ENCODE assay signal across 1 cellular context in the genomic region with DNA sequence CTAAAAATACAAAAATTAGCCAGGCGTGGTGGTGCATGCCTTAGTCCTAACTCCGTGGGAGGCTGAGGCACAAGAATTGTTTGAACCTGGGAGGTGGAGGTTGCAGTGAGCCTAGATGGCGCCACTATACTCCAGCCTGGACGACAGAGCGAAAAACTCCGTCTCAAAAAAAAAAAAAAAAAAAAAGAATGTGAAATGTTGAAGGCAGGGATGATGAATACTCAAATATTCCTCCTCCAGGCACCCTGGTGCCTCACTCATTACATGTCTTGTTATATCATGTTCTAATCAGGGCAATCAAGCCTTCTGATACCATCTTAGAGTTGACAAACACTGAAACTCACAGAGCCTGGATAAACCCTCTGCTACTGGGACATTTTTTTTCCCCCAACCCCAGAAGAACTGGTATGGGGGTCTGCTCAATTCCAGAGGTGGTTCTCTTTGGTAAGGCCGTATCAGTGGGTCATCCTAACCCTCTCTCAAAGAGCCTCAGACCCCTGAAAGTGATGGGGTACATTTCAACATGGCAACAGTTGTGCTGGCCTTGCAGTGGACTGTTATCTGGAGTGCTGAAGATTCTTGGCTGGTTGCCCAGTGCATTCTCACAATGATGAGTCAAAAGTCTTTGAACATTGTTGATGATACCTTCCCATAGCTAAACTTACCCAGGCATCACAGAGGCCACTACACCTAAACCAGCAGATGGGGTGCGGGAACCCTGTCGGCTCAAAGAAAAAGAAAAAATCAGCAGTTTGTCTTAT.
TF ChIP-seq lines count a peak whose summit lies in the region.

No MANE protein-coding gene starts in this region.

TF ChIP-seq in HEK293, 187 proteins besides CTCF, POLR2A, EP300 and RAD21 (continued from another document):
- TF ChIP-seq, protein P1, sequence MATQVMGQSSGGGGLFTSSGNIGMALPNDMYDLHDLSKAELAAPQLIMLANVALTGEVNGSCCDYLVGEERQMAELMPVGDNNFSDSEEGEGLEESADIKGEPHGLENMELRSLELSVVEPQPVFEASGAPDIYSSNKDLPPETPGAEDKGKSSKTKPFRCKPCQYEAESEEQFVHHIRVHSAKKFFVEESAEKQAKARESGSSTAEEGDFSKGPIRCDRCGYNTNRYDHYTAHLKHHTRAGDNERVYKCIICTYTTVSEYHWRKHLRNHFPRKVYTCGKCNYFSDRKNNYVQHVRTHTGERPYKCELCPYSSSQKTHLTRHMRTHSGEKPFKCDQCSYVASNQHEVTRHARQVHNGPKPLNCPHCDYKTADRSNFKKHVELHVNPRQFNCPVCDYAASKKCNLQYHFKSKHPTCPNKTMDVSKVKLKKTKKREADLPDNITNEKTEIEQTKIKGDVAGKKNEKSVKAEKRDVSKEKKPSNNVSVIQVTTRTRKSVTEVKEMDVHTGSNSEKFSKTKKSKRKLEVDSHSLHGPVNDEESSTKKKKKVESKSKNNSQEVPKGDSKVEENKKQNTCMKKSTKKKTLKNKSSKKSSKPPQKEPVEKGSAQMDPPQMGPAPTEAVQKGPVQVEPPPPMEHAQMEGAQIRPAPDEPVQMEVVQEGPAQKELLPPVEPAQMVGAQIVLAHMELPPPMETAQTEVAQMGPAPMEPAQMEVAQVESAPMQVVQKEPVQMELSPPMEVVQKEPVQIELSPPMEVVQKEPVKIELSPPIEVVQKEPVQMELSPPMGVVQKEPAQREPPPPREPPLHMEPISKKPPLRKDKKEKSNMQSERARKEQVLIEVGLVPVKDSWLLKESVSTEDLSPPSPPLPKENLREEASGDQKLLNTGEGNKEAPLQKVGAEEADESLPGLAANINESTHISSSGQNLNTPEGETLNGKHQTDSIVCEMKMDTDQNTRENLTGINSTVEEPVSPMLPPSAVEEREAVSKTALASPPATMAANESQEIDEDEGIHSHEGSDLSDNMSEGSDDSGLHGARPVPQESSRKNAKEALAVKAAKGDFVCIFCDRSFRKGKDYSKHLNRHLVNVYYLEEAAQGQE (tag by site-specific recombination; IDR thresholded peaks at IDR 0.05), result no peak
- TF ChIP-seq, protein P2, sequence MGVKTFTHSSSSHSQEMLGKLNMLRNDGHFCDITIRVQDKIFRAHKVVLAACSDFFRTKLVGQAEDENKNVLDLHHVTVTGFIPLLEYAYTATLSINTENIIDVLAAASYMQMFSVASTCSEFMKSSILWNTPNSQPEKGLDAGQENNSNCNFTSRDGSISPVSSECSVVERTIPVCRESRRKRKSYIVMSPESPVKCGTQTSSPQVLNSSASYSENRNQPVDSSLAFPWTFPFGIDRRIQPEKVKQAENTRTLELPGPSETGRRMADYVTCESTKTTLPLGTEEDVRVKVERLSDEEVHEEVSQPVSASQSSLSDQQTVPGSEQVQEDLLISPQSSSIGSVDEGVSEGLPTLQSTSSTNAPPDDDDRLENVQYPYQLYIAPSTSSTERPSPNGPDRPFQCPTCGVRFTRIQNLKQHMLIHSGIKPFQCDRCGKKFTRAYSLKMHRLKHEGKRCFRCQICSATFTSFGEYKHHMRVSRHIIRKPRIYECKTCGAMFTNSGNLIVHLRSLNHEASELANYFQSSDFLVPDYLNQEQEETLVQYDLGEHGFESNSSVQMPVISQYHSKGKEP (tag by site-specific recombination; IDR thresholded peaks at IDR 0.05), result 0 out of 2 replicates have a peak, but pooled peaks have one; percentile 32
- TF ChIP-seq, protein P3, sequence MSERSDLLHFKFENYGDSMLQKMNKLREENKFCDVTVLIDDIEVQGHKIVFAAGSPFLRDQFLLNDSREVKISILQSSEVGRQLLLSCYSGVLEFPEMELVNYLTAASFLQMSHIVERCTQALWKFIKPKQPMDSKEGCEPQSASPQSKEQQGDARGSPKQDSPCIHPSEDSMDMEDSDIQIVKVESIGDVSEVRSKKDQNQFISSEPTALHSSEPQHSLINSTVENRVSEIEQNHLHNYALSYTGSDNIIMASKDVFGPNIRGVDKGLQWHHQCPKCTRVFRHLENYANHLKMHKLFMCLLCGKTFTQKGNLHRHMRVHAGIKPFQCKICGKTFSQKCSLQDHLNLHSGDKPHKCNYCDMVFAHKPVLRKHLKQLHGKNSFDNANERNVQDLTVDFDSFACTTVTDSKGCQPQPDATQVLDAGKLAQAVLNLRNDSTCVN (tag by site-specific recombination; optimal IDR thresholded peaks at IDR 0.05), result no peak
- TF ChIP-seq ZNF514 (tag by site-specific recombination; IDR thresholded peaks at IDR 0.05) (no peak), ZNF175 (tag by site-specific recombination; IDR thresholded peaks at IDR 0.05) (no peak), ZNF23 (tag by site-specific recombination; IDR thresholded peaks at IDR 0.05; ENCODE audit: borderline replicate concordance) (no peak), SCRT2 (tag by site-specific recombination; IDR thresholded peaks at IDR 0.05) (peak; percentile 46; the same call in 1 of the 2 replicates), ZNF660 (tag by site-specific recombination; IDR thresholded peaks at IDR 0.05) (no peak), ZNF37A (tag by site-specific recombination; IDR thresholded peaks at IDR 0.05) (no peak), ZNF114 (tag by site-specific recombination; IDR thresholded peaks at IDR 0.05) (no peak), ZNF292 (tag by site-specific recombination; IDR thresholded peaks at IDR 0.05; ENCODE audit: borderline replicate concordance, low read depth) (no peak), ZNF169 (tag by site-specific recombination; IDR thresholded peaks at IDR 0.05) (no peak), ZNF501 (tag by site-specific recombination; IDR thresholded peaks at IDR 0.05) (no peak), ZNF140 (tag by site-specific recombination; IDR thresholded peaks at IDR 0.05) (no peak), ZNF707 (tag by site-specific recombination; IDR thresholded peaks at IDR 0.05) (no peak), ZNF837 (tag by site-specific recombination; IDR thresholded peaks at IDR 0.05) (no peak), PRDM1 (tag by site-specific recombination; IDR thresholded peaks at IDR 0.05) (no peak), ZNF335 (tag by site-specific recombination; conservative IDR thresholded peaks at IDR 0.05) (no peak; the same call in 1 of the 2 replicates), ZNF112 (tag by site-specific recombination; IDR thresholded peaks at IDR 0.05) (no peak), ZNF510 (tag by site-specific recombination; IDR thresholded peaks at IDR 0.05; ENCODE audit: insufficient replicate concordance) (no peak), ZNF747 (tag by site-specific recombination; IDR thresholded peaks at IDR 0.05) (no peak), ZNF341 (tag by site-specific recombination; IDR thresholded peaks at IDR 0.05; ENCODE audit: low read depth) (no peak), ZNF555 (tag by site-specific recombination; conservative IDR thresholded peaks at IDR 0.05) (no peak), WT1 (tag by site-specific recombination; IDR thresholded peaks at IDR 0.05) (no peak), HOXC10 (CRISPR knock-in tag; IDR thresholded peaks at IDR 0.05) (no peak), ZNF350 (tag by site-specific recombination; IDR thresholded peaks at IDR 0.05) (no peak), SCRT1 (tag by site-specific recombination; IDR thresholded peaks at IDR 0.05; ENCODE audit: borderline replicate concordance) (no peak), ZNF239 (tag by site-specific recombination; IDR thresholded peaks at IDR 0.05) (no peak), SP7 (tag by site-specific recombination; IDR thresholded peaks at IDR 0.05) (0 out of 2 replicates have a peak, but pooled peaks have one; percentile 16), ZIC2 (tag by site-specific recombination; IDR thresholded peaks at IDR 0.05) (no peak), ZNF133 (tag by site-specific recombination; IDR thresholded peaks at IDR 0.05) (no peak), ZNF560 (tag by site-specific recombination; IDR thresholded peaks at IDR 0.05; ENCODE audit: borderline replicate concordance) (no peak), OVOL3 (tag by site-specific recombination; IDR thresholded peaks at IDR 0.05) (no peak)
- TF ChIP-seq, protein P4, sequence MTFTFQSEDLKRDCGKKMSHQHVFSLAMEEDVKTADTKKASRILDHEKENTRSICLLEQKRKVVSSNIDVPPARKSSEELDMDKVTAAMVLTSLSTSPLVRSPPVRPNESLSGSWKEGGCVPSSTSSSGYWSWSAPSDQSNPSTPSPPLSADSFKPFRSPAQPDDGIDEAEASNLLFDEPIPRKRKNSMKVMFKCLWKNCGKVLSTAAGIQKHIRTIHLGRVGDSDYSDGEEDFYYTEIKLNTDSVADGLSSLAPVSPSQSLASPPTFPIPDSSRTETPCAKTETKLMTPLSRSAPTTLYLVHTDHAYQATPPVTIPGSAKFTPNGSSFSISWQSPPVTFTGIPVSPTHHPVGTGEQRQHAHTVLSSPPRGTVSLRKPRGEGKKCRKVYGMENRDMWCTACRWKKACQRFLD (tag by site-specific recombination; IDR thresholded peaks at IDR 0.05), result no peak
- TF ChIP-seq, protein P5, sequence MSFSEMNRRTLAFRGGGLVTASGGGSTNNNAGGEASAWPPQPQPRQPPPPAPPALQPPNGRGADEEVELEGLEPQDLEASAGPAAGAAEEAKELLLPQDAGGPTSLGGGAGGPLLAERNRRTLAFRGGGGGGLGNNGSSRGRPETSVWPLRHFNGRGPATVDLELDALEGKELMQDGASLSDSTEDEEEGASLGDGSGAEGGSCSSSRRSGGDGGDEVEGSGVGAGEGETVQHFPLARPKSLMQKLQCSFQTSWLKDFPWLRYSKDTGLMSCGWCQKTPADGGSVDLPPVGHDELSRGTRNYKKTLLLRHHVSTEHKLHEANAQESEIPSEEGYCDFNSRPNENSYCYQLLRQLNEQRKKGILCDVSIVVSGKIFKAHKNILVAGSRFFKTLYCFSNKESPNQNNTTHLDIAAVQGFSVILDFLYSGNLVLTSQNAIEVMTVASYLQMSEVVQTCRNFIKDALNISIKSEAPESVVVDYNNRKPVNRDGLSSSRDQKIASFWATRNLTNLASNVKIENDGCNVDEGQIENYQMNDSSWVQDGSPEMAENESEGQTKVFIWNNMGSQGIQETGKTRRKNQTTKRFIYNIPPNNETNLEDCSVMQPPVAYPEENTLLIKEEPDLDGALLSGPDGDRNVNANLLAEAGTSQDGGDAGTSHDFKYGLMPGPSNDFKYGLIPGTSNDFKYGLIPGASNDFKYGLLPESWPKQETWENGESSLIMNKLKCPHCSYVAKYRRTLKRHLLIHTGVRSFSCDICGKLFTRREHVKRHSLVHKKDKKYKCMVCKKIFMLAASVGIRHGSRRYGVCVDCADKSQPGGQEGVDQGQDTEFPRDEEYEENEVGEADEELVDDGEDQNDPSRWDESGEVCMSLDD (tag by site-specific recombination; IDR thresholded peaks at IDR 0.05), result no peak
- TF ChIP-seq, protein P6, sequence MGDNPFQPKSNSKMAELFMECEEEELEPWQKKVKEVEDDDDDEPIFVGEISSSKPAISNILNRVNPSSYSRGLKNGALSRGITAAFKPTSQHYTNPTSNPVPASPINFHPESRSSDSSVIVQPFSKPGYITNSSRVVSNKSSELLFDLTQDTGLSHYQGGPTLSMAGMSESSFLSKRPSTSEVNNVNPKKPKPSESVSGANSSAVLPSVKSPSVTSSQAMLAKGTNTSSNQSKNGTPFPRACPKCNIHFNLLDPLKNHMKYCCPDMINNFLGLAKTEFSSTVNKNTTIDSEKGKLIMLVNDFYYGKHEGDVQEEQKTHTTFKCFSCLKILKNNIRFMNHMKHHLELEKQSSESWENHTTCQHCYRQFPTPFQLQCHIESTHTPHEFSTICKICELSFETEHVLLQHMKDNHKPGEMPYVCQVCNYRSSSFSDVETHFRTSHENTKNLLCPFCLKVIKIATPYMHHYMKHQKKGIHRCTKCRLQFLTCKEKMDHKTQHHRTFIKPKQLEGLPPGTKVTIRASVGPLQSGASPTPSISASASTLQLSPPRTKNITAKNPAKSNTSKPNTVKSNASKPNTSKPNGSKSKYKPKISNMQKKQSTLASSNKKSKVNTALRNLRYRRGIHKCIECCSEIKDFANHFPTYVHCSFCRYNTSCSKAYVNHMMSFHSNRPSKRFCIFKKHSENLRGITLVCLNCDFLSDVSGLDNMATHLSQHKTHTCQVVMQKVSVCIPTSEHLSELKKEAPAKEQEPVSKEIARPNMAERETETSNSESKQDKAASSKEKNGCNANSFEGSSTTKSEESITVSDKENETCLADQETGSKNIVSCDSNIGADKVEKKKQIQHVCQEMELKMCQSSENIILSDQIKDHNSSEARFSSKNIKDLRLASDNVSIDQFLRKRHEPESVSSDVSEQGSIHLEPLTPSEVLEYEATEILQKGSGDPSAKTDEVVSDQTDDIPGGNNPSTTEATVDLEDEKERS (tag by site-specific recombination; IDR thresholded peaks at IDR 0.05), result 0 out of 2 replicates have a peak, but pooled peaks have one; percentile 11
- TF ChIP-seq, protein P7, sequence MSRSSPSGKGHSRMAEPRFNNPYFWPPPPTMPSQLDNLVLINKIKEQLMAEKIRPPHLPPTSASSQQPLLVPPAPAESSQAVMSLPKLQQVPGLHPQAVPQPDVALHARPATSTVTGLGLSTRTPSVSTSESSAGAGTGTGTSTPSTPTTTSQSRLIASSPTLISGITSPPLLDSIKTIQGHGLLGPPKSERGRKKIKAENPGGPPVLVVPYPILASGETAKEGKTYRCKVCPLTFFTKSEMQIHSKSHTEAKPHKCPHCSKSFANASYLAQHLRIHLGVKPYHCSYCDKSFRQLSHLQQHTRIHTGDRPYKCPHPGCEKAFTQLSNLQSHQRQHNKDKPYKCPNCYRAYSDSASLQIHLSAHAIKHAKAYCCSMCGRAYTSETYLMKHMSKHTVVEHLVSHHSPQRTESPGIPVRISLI (tag by site-specific recombination; IDR thresholded peaks at IDR 0.05), result peak; percentile 68; the same call in 1 of the 2 replicates
